9 cellular contexts compared by ENCODE assay signal in the genomic region with DNA sequence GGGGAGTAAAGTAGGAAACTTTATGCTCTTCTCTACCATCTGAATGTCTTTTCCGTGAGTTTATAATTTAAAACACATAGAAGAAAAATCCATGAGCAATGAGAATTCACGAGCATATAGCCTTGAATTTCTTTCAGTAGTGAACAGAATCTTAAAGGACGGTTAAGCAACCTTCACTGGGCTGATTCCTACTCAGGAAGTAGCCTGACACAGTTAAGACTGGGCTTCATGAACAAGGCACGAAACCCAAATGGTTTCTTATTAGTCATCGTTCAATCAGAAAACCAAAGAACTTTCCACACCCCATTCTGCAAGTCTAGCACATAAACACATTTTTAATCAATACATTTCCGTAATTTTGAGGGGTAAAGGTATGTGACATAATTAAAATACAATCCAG.
DNase-seq lines count a peak whose midpoint lies in the region; ATAC-seq and TF ChIP-seq lines count a peak whose summit lies in the region.
"Had no signal": no experiment of that assay in that cellular context is flagged by ENCODE, and none has a peak within 500 bp of the region (broad histone marks: within the 10 kb centered on the region; RNA-seq: fewer than 3 reads in every experiment).

No MANE protein-coding gene starts in this region.

- H3K4me1 ChIP-seq in upper lobe of left lung = no peaks in the 10 kb centered on the region

- TF ChIP-seq EP300 in upper lobe of left lung (IDR thresholded peaks at IDR 0.05) = no peak

- peak overlapping the region; percentile 54 for H3K4me2 ChIP-seq in SU-DHL-6 (ENCODE audit: low read depth, low read length, poor library complexity, severe bottlenecking)

- H3K27ac Mint-ChIP-seq in natural killer cell treated with Interleukin-12 subunit alpha and Interleukin-12 subunit beta and Interleukin-15 and Interleukin-18, amount 100 ng/mL, for 72 hours = peak overlapping the region; percentile 76 to 93

- no peaks in the 10 kb centered on the region for H3K9me3 Mint-ChIP-seq in natural killer cell treated with Interleukin-12 subunit alpha and Interleukin-12 subunit beta and Interleukin-15 and Interleukin-18, amount 100 ng/mL, for 72 hours

- H3K4me1 Mint-ChIP-seq in natural killer cell treated with Interleukin-12 subunit alpha and Interleukin-12 subunit beta and Interleukin-15 and Interleukin-18, amount 100 ng/mL, for 72 hours (ENCODE audit: low read depth in 2 of 2) = peaks cover 41 to 44% of the 10 kb centered on the region in 2 donors

- H2AFZ ChIP-seq in SU-DHL-6 (ENCODE audit: low read depth, low read length, severe bottlenecking) = no peak overlapping the region

- TF ChIP-seq POLR2A in upper lobe of left lung (IDR thresholded peaks at IDR 0.05) = no peak

- H3K4me3 ChIP-seq in SU-DHL-6 (ENCODE audit: insufficient read depth, low read length, poor library complexity, severe bottlenecking) (no peak overlapping the region), upper lobe of left lung (no peak overlapping the region)

- no peaks in the 10 kb centered on the region for H3K9me2 ChIP-seq in SU-DHL-6 (replicated peaks; ENCODE audit: insufficient read depth, low read length)

- H3K27ac ChIP-seq in SU-DHL-6 (ENCODE audit: low read depth, low read length) (peak overlapping the region; percentile 72), upper lobe of left lung (no peak overlapping the region)
- H3K27ac ChIP-seq: 22Rv1 had no signal

- H3K36me3 ChIP-seq in SU-DHL-6 (ENCODE audit: low read length) (no peaks in the 10 kb centered on the region), upper lobe of left lung (no peaks in the 10 kb centered on the region)

- H4K20me1 ChIP-seq in SU-DHL-6 (ENCODE audit: low read depth, low read length) = no peaks in the 10 kb centered on the region

- H3K9me3 ChIP-seq in SU-DHL-6 (ENCODE audit: insufficient read depth, low read length) = no peaks in the 10 kb centered on the region
- H3K9me3 ChIP-seq in upper lobe of left lung = no peaks in the 10 kb centered on the region

- peak; percentile 70 for ATAC-seq in HG02852 (IDR thresholded peaks at IDR 0.05; ENCODE audit: unreplicated experiment)
- ATAC-seq in natural killer cell treated with Interleukin-12 subunit alpha and Interleukin-12 subunit beta and Interleukin-15 and Interleukin-18, amount 100 ng/mL, for 72 hours = peak; percentile 90 to 91
- no peak for ATAC-seq in upper lobe of left lung (ENCODE audit: low FRiP score in 2 of 2)
- ATAC-seq in GM21528 (IDR thresholded peaks at IDR 0.05; ENCODE audit: low FRiP score, unreplicated experiment) = no peak

- peak overlapping the region; percentile 79 for H3K4me3 Mint-ChIP-seq in natural killer cell treated with Interleukin-12 subunit alpha and Interleukin-12 subunit beta and Interleukin-15 and Interleukin-18, amount 100 ng/mL, for 72 hours

- DNase-seq in SKM-1 treated with dmso at 0.1 percent for 144 hours (lab: John Stamatoyannopoulos, UW; ENCODE audit: unreplicated experiment) = peak; percentile 4
- DNase-seq in SKM-1 (lab: John Stamatoyannopoulos, UW; ENCODE audit: unreplicated experiment) = no peak
- DNase-seq in natural killer cell treated with Interleukin-12 subunit alpha and Interleukin-12 subunit beta and Interleukin-15 and Interleukin-18, amount 100 ng/mL, for 72 hours (ENCODE audit: low spot score) = no peak
- no peak for DNase-seq in upper lobe of left lung
- no peak for DNase-seq in RKO (ENCODE audit: low spot score)

- H3K79me2 ChIP-seq in SU-DHL-6 (ENCODE audit: insufficient read depth, low read length) = peaks cover 73% of the 10 kb centered on the region

- H3K36me3 Mint-ChIP-seq in natural killer cell treated with Interleukin-12 subunit alpha and Interleukin-12 subunit beta and Interleukin-15 and Interleukin-18, amount 100 ng/mL, for 72 hours = peaks cover 5% of the 10 kb centered on the region

- TF ChIP-seq CTCF in SU-DHL-6 (IDR thresholded peaks at IDR 0.05; ENCODE audit: insufficient read depth, low read length, poor library complexity, severe bottlenecking) (no peak), upper lobe of left lung (IDR thresholded peaks at IDR 0.05) (no peak)

- H3K27me3 ChIP-seq in SU-DHL-6 (ENCODE audit: low read length) (no peaks in the 10 kb centered on the region), upper lobe of left lung (no peaks in the 10 kb centered on the region)

- WGBS in upper lobe of left lung, 2 donors = 59 to 70% methylated on average over 6 of the region's 6 CpGs

- H3K27me3 Mint-ChIP-seq in natural killer cell treated with Interleukin-12 subunit alpha and Interleukin-12 subunit beta and Interleukin-15 and Interleukin-18, amount 100 ng/mL, for 72 hours = no peaks in the 10 kb centered on the region

- H3K9ac ChIP-seq in SU-DHL-6 (ENCODE audit: low read length) = 0 out of 2 replicates have a peak overlapping the region, but pooled peaks have one; percentile 24

- H3F3A ChIP-seq in SU-DHL-6 (ENCODE audit: insufficient read depth) = peaks cover 9% of the 10 kb centered on the region; the same call in 1 of the 2 replicates

Comparison
In these comparisons a context has a peak if more than half of its experiments do, and no peak if none do; other contexts are left out.
1. ATAC-seq: peak in HG02852 (single experiment) and natural killer cell treated with Interleukin-12 subunit alpha and Interleukin-12 subunit beta and Interleukin-15 and Interleukin-18, amount 100 ng/mL, for 72 hours (2 of 2); none in upper lobe of left lung (0 of 2) and GM21528 (single experiment).